ENCODE assay signal across 8 cellular contexts in genomic region chr2:216142540-216142939, GRCh38. TPM values are rescaled to one million over a fixed set of nuclear protein-coding genes. Genes with fewer than 3 reads are reported as not detected.
DNase-seq lines count a peak whose midpoint lies in the region; ATAC-seq, FAIRE-seq and TF ChIP-seq lines count a peak whose summit lies in the region.

No MANE protein-coding gene starts in this region.

- peaks cover 19 to 41% of the 10 kb centered on the region in 2 donors for H3K36me3 Mint-ChIP-seq in activated naive CD4-positive, alpha-beta T cell treated with anti-CD3 and anti-CD28 coated beads, Interleukin-2, amount 50 U/mL, for 72 hours

- H3K36me3 ChIP-seq in gastroesophageal sphincter = peaks cover 10 to 100% of the 10 kb centered on the region in 2 donors

- no peak for FAIRE-seq in HTR-8/SVneo (lab: Jason Lieb, UNC)

- no peaks in the 10 kb centered on the region for H3K27me3 ChIP-seq in gastroesophageal sphincter

- no peak for TF ChIP-seq EP300 in gastroesophageal sphincter (IDR thresholded peaks at IDR 0.05)

- TF ChIP-seq POLR2A in gastroesophageal sphincter (IDR thresholded peaks at IDR 0.05) = no peak

- peak overlapping the region in 1 of 2 donors; percentile 66 for H3K27ac Mint-ChIP-seq in activated naive CD4-positive, alpha-beta T cell treated with anti-CD3 and anti-CD28 coated beads, Interleukin-2, amount 50 U/mL, for 72 hours

- H3K4me1 ChIP-seq in gastroesophageal sphincter = no peaks in the 10 kb centered on the region

- 91 to 100% methylated on average over 1 of the region's 1 CpG for WGBS in gastroesophageal sphincter (ENCODE audit: low coverage in 1 of 2), 2 donors

- no peaks in the 10 kb centered on the region for H3K9me3 Mint-ChIP-seq in activated naive CD4-positive, alpha-beta T cell treated with anti-CD3 and anti-CD28 coated beads, Interleukin-2, amount 50 U/mL, for 72 hours

- H3K27ac ChIP-seq in gastroesophageal sphincter = no peak overlapping the region

- H3K9me3 ChIP-seq in gastroesophageal sphincter = no peaks in the 10 kb centered on the region

- no peak for TF ChIP-seq CTCF in AG10803 (conservative IDR thresholded peaks at IDR 0.05; ENCODE audit: low read length)
- no peak for TF ChIP-seq CTCF in gastroesophageal sphincter (IDR thresholded peaks at IDR 0.05)

- DNase-seq in AG10803 (ENCODE audit: low read depth) (peak; percentile 84), NCI-H1417 (lab: John Stamatoyannopoulos, UW) (no peak), NCI-H146 (lab: John Stamatoyannopoulos, UW) (no peak), HTR-8/SVneo (ENCODE audit: insufficient read length, low spot score) (no peak)
- DNase-seq in activated naive CD4-positive, alpha-beta T cell treated with anti-CD3 and anti-CD28 coated beads, Interleukin-2, amount 50 U/mL, for 72 hours (ENCODE audit: low spot score in 2 of 2) = peak in 1 of 2 donors; percentile 22

- ATAC-seq in GM19035 (IDR thresholded peaks at IDR 0.05; ENCODE audit: unreplicated experiment) (peak; percentile 99), HG03045 (IDR thresholded peaks at IDR 0.05; ENCODE audit: unreplicated experiment) (peak; percentile 98), gastroesophageal sphincter (no peak)
- peak; percentile 98 to 99 for ATAC-seq in activated naive CD4-positive, alpha-beta T cell treated with anti-CD3 and anti-CD28 coated beads, Interleukin-2, amount 50 U/mL, for 72 hours

- H3K4me3 ChIP-seq in AG10803 (ENCODE audit: low read length) = no peak overlapping the region
- no peak overlapping the region for H3K4me3 ChIP-seq in gastroesophageal sphincter

RNA-seq across cellular contexts. Expression of gene XRCC5, which starts 33.4 kb away (rescaled TPM):
- total RNA-seq in activated naive CD4-positive, alpha-beta T cell treated with anti-CD3 and anti-CD28 coated beads, Interleukin-2, amount 50 U/mL, for 72 hours = 100 to 1,000 TPM; 487 to 501 TPM
- total RNA-seq in gastroesophageal sphincter = 100 to 1,000 TPM; 143 to 190 (median 187) TPM
